In the genomic region with DNA sequence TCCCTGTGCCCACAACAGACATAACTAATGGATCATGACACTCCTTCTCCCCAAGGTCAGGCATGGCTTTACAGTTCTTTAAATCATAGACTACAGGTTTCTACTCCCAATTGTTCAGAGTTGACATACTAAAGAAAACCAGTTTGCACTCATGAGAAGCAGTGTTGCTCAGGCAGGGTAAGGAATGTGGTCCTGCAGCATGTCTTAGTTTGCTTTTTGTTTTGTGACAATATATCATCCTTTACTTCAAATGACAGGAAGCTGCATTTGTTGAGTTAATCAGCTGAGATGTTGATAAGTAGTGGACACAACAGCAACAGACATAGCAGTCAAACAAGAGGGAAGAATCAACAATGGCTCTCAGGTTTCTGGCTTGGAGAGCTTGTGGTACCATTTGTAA, we compare ENCODE assay signal across 29 cellular contexts.
"Had no signal": no experiment of that assay in that cellular context is flagged by ENCODE, and none has a peak within 500 bp of the region (broad histone marks: within the 10 kb centered on the region; RNA-seq: fewer than 3 reads in every experiment).

No MANE protein-coding gene starts in this region.

- H3K36me3 Mint-ChIP-seq: memory B cell had no signal

- H3K36me3 ChIP-seq: colonic mucosa, prostate gland had no signal

- ATAC-seq: body of pancreas, left colon had no signal

- H3K27me3 Mint-ChIP-seq: activated CD4-positive, alpha-beta memory T cell treated with anti-CD3 and anti-CD28 coated beads, Interleukin-2, amount 10 ng/mL, durations not matched to agents 7 days and 5 days; activated CD4-positive, alpha-beta T cell treated with anti-CD3 and anti-CD28 coated beads, Interleukin-2, amount 10 ng/mL, durations not matched to agents 7 days and 5 days; activated naive CD8-positive, alpha-beta T cell; stimulated activated naive CD8-positive, alpha-beta T cell treated with anti-CD3 and anti-CD28 coated beads, Interleukin-15, Interleukin-2, amounts not matched to agents 100 ng/mL and 50 ng/mL, for 24 hours had no signal

- H3K27me3 ChIP-seq: body of pancreas, colonic mucosa, neutrophil, upper lobe of left lung, vagina had no signal

- FAIRE-seq: kidney, TTC549 had no signal

- H3K4me1 ChIP-seq: body of pancreas, colonic mucosa had no signal

- H3K27ac Mint-ChIP-seq: activated CD4-positive, alpha-beta memory T cell treated with anti-CD3 and anti-CD28 coated beads, Interleukin-2, amount 10 ng/mL, durations not matched to agents 7 days and 5 days; activated naive CD8-positive, alpha-beta T cell; memory B cell; nephron progenitor cell; stimulated activated naive CD8-positive, alpha-beta T cell treated with anti-CD3 and anti-CD28 coated beads, Interleukin-15, Interleukin-2, amounts not matched to agents 100 ng/mL and 50 ng/mL, for 24 hours had no signal

- H3K4me3 ChIP-seq: body of pancreas, colonic mucosa, prostate gland, skin epidermis, upper lobe of left lung, vagina had no signal

- DNase-seq: activated CD4-positive, alpha-beta memory T cell treated with anti-CD3 and anti-CD28 coated beads, Interleukin-2, amount 10 ng/mL, durations not matched to agents 7 days and 5 days; activated CD4-positive, alpha-beta T cell treated with anti-CD3 and anti-CD28 coated beads, Interleukin-2, amount 10 ng/mL, durations not matched to agents 7 days and 5 days; activated CD4-positive, CD25-positive, alpha-beta regulatory T cell treated with anti-CD3 and anti-CD28 coated beads, Interleukin-2, amount 50 U/mL, for 72 hours; activated CD8-positive, alpha-beta memory T cell treated with anti-CD3 and anti-CD28 coated beads, Interleukin-2, amount 50 U/mL, for 48 hours; activated naive CD4-positive, alpha-beta T cell treated with Interleukin-2 at 50 U/mL for 16 hours; activated T-cell treated with anti-CD3 and anti-CD28 coated beads, Interleukin-2, amount 50 U/mL, for 48 hours; aorta; body of pancreas; cerebellar nuclear complex; colonic mucosa; effector CD8-positive, alpha-beta T cell; erythroblast; head of caudate nucleus; hippocampal formation; kidney; left colon; nephron progenitor cell; retina; stimulated activated CD4-positive, alpha-beta T cell treated with anti-CD3 and anti-CD28 coated beads, Interleukin-12 subunit alpha, Interleukin-12 subunit beta, amount 100 ng/mL, for 4 hours; stimulated activated CD4-positive, alpha-beta T cell treated with anti-CD3 and anti-CD28 coated beads, Interleukin-4, amount 100 ng/mL, for 1 hour; upper lobe of left lung had no signal

- H3K9me3 ChIP-seq: body of pancreas, colonic mucosa, neutrophil, prostate gland, upper lobe of left lung, vagina had no signal

- H3K27ac ChIP-seq: body of pancreas, colonic mucosa, neutrophil, prostate gland, skin epidermis, upper lobe of left lung, vagina had no signal

- H3K4me1 Mint-ChIP-seq: activated CD4-positive, alpha-beta T cell treated with anti-CD3 and anti-CD28 coated beads, Interleukin-2, amount 10 ng/mL, durations not matched to agents 7 days and 5 days; memory B cell had no signal

- H3K4me3 Mint-ChIP-seq: activated CD4-positive, alpha-beta memory T cell treated with anti-CD3 and anti-CD28 coated beads, Interleukin-2, amount 10 ng/mL, durations not matched to agents 7 days and 5 days; activated CD4-positive, alpha-beta T cell treated with anti-CD3 and anti-CD28 coated beads, Interleukin-2, amount 10 ng/mL, durations not matched to agents 7 days and 5 days; activated naive CD8-positive, alpha-beta T cell; memory B cell; nephron progenitor cell; stimulated activated naive CD8-positive, alpha-beta T cell treated with anti-CD3 and anti-CD28 coated beads, Interleukin-15, Interleukin-2, amounts not matched to agents 100 ng/mL and 50 ng/mL, for 24 hours had no signal
